In genomic region chr2:177072069-177072468, GRCh38 we compare ENCODE assay signal across 26 cellular contexts.
DNase-seq lines count a peak whose midpoint lies in the region; ATAC-seq and TF ChIP-seq lines count a peak whose summit lies in the region.
"Had no signal": no experiment of that assay in that cellular context is flagged by ENCODE, and none has a peak within 500 bp of the region (broad histone marks: within the 10 kb centered on the region; RNA-seq: fewer than 3 reads in every experiment).

No MANE protein-coding gene starts in this region.

- WGBS in GM23248 (ENCODE audit: low coverage in 1 of 2, low lambda C conversion rate in 2 of 2, missing lambda C conversion rate in 2 of 2), 2 experiments: 18 to 30% methylated on average over 2 of the region's 2 CpGs

- no peaks in the 10 kb centered on the region for H3F3A ChIP-seq in GM23248 (ENCODE audit: insufficient read depth)

- DNase-seq in GM23248: peak; percentile 29
- DNase-seq in RKO (ENCODE audit: low spot score): peak; percentile 14
- DNase-seq in putamen (ENCODE audit: low spot score): peak; percentile 3
- DNase-seq in ascending aorta (ENCODE audit: low spot score in 2 of 2): no peak
- DNase-seq in NCI-H2107 (lab: John Stamatoyannopoulos, UW): no peak
- no peak for DNase-seq in activated gamma-delta T cell treated with Interleukin-2 at 50 U/mL for 16 hours
- DNase-seq: activated CD4-positive, alpha-beta T cell treated with anti-CD3 and anti-CD28 coated beads, Interleukin-2, amount 10 ng/mL, durations not matched to agents 7 days and 5 days; activated CD8-positive, alpha-beta memory T cell treated with anti-CD3 and anti-CD28 coated beads, Interleukin-2, amount 10 ng/mL, durations not matched to agents 7 days and 5 days; activated gamma-delta T cell; activated T-cell treated with anti-CD3 and anti-CD28 coated beads, Interleukin-2, amount 50 U/mL, for 4 hours; body of pancreas; Caco-2; DMS79 treated with DMSO at 0.1 percent for 48 hours; GDM1; glutamatergic neuron; left ventricle myocardium inferior; MV-4-11; naive thymus-derived CD4-positive, alpha-beta T cell; NCI-H1436 treated with DMSO at 0.1 percent for 48 hours; NCI-H446 treated with DMSO at 0.1 percent for 48 hours; NCI-H774; sigmoid colon; stimulated activated CD4-positive, alpha-beta T cell treated with anti-CD3 and anti-CD28 coated beads, Interleukin-4, amount 100 ng/mL, for 24 hours; T-cell had no signal

- H3K4me3 ChIP-seq in GM23248 (no peak overlapping the region), ascending aorta (no peak overlapping the region)
- H3K4me3 ChIP-seq: body of pancreas, left ventricle myocardium inferior, sigmoid colon had no signal

- H3K9ac ChIP-seq in GM23248: no peak overlapping the region

- H3K27me3 ChIP-seq in GM23248 (replicated peaks; ENCODE audit: insufficient read depth) (no peaks in the 10 kb centered on the region; the same call in 1 of the 2 replicates), ascending aorta (no peaks in the 10 kb centered on the region)
- H3K27me3 ChIP-seq: body of pancreas, sigmoid colon had no signal

- intact Hi-C loops in ascending aorta (cut with DNase I): no loop called here

- no peak overlapping the region for H2AFZ ChIP-seq in GM23248

- H3K9me2 ChIP-seq in GM23248 (ENCODE audit: insufficient read depth): 0 out of 2 replicates have a peak, but pooled peaks cover 2% of the 10 kb centered on the region

- peak; percentile 65 for ATAC-seq in esophagus mucosa
- ATAC-seq: activated CD8-positive, alpha-beta memory T cell treated with anti-CD3 and anti-CD28 coated beads, Interleukin-2, amount 10 ng/mL, durations not matched to agents 7 days and 5 days; body of pancreas; naive thymus-derived CD4-positive, alpha-beta T cell; T-cell had no signal

- no peak for TF ChIP-seq CTCF in ascending aorta (IDR thresholded peaks at IDR 0.05)

- H3K4me1 ChIP-seq in GM23248 (ENCODE audit: insufficient read depth) (no peaks in the 10 kb centered on the region), ascending aorta (no peaks in the 10 kb centered on the region)
- H3K4me1 ChIP-seq: body of pancreas, Caco-2, left ventricle myocardium inferior had no signal

- no peaks in the 10 kb centered on the region for H4K20me1 ChIP-seq in GM23248 (ENCODE audit: insufficient read depth)

- no peak overlapping the region for H3K27ac ChIP-seq in GM23248
- H3K27ac ChIP-seq in ascending aorta: no peak overlapping the region
- H3K27ac ChIP-seq: body of pancreas, C4-2B, left ventricle myocardium inferior had no signal

- H3K9me3 ChIP-seq in GM23248 (ENCODE audit: low read depth) (no peaks in the 10 kb centered on the region), ascending aorta (no peaks in the 10 kb centered on the region)
- H3K9me3 ChIP-seq: body of pancreas, Caco-2, left ventricle myocardium inferior had no signal

- H3K36me3 ChIP-seq in GM23248 (ENCODE audit: low read depth) (no peaks in the 10 kb centered on the region), ascending aorta (no peaks in the 10 kb centered on the region)
- H3K36me3 ChIP-seq: left ventricle myocardium inferior, sigmoid colon had no signal

- in situ Hi-C loops in GM23248 (cut with MboI): no loop called here

- H3K4me2 ChIP-seq in GM23248 (ENCODE audit: unreplicated experiment): no peak overlapping the region

- no peaks in the 10 kb centered on the region for H3K79me2 ChIP-seq in GM23248 (ENCODE audit: insufficient read depth)

Comparison
In these comparisons a context has a peak if more than half of its experiments do, and no peak if none do; other contexts are left out.
1. DNase-seq: peak in GM23248 (single experiment), RKO (single experiment) and putamen (single experiment); none in ascending aorta (0 of 2), NCI-H2107 (single experiment) and activated gamma-delta T cell treated with Interleukin-2 at 50 U/mL for 16 hours (single experiment).